Comparison of ENCODE assay signal across 23 cellular contexts in genomic region chr6:120200853-120201252, GRCh38.
"Had no signal": no experiment of that assay in that cellular context is flagged by ENCODE, and none has a peak within 500 bp of the region (broad histone marks: within the 10 kb centered on the region; RNA-seq: fewer than 3 reads in every experiment).

No MANE protein-coding gene starts in this region.

- FAIRE-seq: colon, endothelial cell of umbilical vein, frontal cortex, kidney had no signal

- H3K27me3 ChIP-seq: dorsolateral prefrontal cortex, esophagus muscularis mucosa, foreskin keratinocyte, gastroesophageal sphincter, heart left ventricle, hepatocyte had no signal

- H3K9me3 ChIP-seq: esophagus muscularis mucosa, gastroesophageal sphincter, heart left ventricle, left ventricle myocardium inferior, lower lobe of right lung, mucosa of descending colon had no signal

- DNase-seq: dermis blood vessel endothelial cell; dorsolateral prefrontal cortex; effector CD4-positive, alpha-beta T cell; effector memory CD4-positive, alpha-beta T cell; foreskin keratinocyte; heart left ventricle; hypothalamus; immature natural killer cell; islet precursor cell; kidney; kidney glomerular epithelial cell; left ventricle myocardium inferior; lower lobe of right lung; mesenchymal stem cell; mucosa of descending colon; naive B cell had no signal

- H3K4me2 ChIP-seq: hepatocyte had no signal

- H3K4me3 ChIP-seq: coronary artery, dorsolateral prefrontal cortex, esophagus muscularis mucosa, gastroesophageal sphincter, heart left ventricle, hepatocyte, left ventricle myocardium inferior, lower lobe of right lung, mucosa of descending colon had no signal

- H2AFZ ChIP-seq: hepatocyte had no signal

- H3K4me1 ChIP-seq: esophagus muscularis mucosa, foreskin keratinocyte, gastroesophageal sphincter, heart left ventricle, left ventricle myocardium inferior, lower lobe of right lung had no signal

- H3K36me3 ChIP-seq: esophagus muscularis mucosa, gastroesophageal sphincter, heart left ventricle, left ventricle myocardium inferior, lower lobe of right lung had no signal

- H3K79me2 ChIP-seq: hepatocyte had no signal

- H3K27ac ChIP-seq: coronary artery, dorsolateral prefrontal cortex, esophagus muscularis mucosa, foreskin keratinocyte, gastroesophageal sphincter, heart left ventricle, hepatocyte, left ventricle myocardium inferior, lower lobe of right lung had no signal

- ATAC-seq: foreskin keratinocyte, gastroesophageal sphincter, heart left ventricle, lower lobe of right lung, mucosa of descending colon had no signal
